In the genomic region with DNA sequence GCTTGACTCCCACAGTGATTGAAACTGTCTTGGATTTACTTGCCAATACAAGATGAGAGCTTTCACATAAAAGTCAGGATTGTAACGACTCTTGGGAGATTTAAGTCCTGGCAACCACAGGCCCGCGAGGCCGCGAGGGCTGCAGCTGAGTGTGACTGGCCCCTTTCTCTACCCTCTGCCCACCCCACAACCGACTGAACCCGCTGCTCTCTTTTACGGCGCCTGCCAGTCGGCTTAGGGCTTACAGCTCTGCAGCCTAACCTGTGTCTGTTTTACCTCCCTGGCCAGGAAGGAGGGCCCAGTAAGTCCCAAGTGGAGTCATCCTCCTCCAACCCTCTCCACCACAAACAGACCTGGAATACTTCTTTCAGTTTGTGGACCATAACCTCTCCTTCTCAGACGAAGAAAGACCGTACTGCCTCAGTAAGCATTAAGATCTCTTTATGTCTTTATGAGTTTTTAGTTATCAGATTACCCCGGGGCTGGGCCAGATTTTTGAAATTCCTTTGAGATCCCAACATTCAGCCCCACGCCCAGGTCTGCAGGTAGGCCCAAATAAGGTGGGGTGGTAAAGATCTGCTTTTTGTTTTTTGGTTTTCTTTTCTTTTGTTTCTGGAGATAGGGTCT, we compare ENCODE assay signal across 11 cellular contexts. TPM values are rescaled to one million over a fixed set of nuclear protein-coding genes. Genes with fewer than 3 reads are reported as not detected.
A peak's percentile ranks its signal among the peaks of the same experiment; 100 is the strongest.
DNase-seq lines count a peak whose midpoint lies in the region; ATAC-seq and TF ChIP-seq lines count a peak whose summit lies in the region.
"Had no signal": no experiment of that assay in that cellular context is flagged by ENCODE, and none has a peak within 500 bp of the region (broad histone marks: within the 10 kb centered on the region; RNA-seq: fewer than 3 reads in every experiment).

No MANE protein-coding gene starts in this region.

- peaks cover 3% of the 10 kb centered on the region for H3K4me1 Mint-ChIP-seq in activated naive CD4-positive, alpha-beta T cell treated with anti-CD3 and anti-CD28 coated beads, Interleukin-2, amount 50 U/mL, for 24 hours
- H3K4me1 Mint-ChIP-seq in activated T-helper 17 cell treated with anti-CD3 and anti-CD28 coated beads, Interleukin-2, amount 50 U/mL, for 72 hours, result peaks cover 4% of the 10 kb centered on the region
- H3K4me1 Mint-ChIP-seq in type B pancreatic cell (ENCODE audit: unreplicated experiment) (peaks cover 20% of the 10 kb centered on the region), natural killer cell (peaks cover 12 to 18% of the 10 kb centered on the region in 2 donors)
- H3K4me1 Mint-ChIP-seq: activated B cell treated with CpG ODN at 0.5 μM for 24 hours had no signal

- peak overlapping the region; percentile 73 for H3K27ac Mint-ChIP-seq in activated naive CD4-positive, alpha-beta T cell treated with anti-CD3 and anti-CD28 coated beads, Interleukin-2, amount 50 U/mL, for 24 hours
- H3K27ac Mint-ChIP-seq in activated T-helper 17 cell treated with anti-CD3 and anti-CD28 coated beads, Interleukin-2, amount 50 U/mL, for 72 hours, result peak overlapping the region; percentile 46
- H3K27ac Mint-ChIP-seq in type B pancreatic cell, result peak overlapping the region; percentile 97
- peak overlapping the region in 1 of 2 donors; percentile 54 for H3K27ac Mint-ChIP-seq in natural killer cell
- H3K27ac Mint-ChIP-seq: activated B cell treated with CpG ODN at 0.5 μM for 24 hours had no signal

- H3K27me3 Mint-ChIP-seq in activated naive CD4-positive, alpha-beta T cell treated with anti-CD3 and anti-CD28 coated beads, Interleukin-2, amount 50 U/mL, for 24 hours, result no peaks in the 10 kb centered on the region
- no peaks in the 10 kb centered on the region for H3K27me3 Mint-ChIP-seq in activated T-helper 17 cell treated with anti-CD3 and anti-CD28 coated beads, Interleukin-2, amount 50 U/mL, for 72 hours
- no peaks in the 10 kb centered on the region for H3K27me3 Mint-ChIP-seq in type B pancreatic cell
- no peaks in the 10 kb centered on the region for H3K27me3 Mint-ChIP-seq in natural killer cell (ENCODE audit: low read depth in 2 of 2)
- H3K27me3 Mint-ChIP-seq: activated B cell treated with CpG ODN at 0.5 μM for 24 hours; central memory CD8-positive, alpha-beta T cell had no signal

- no peak for TF ChIP-seq CTCF in type B pancreatic cell (conservative IDR thresholded peaks at IDR 0.05)
- TF ChIP-seq CTCF in natural killer cell (IDR thresholded peaks at IDR 0.05), result no peak

- no peak overlapping the region for H3K4me3 Mint-ChIP-seq in activated naive CD4-positive, alpha-beta T cell treated with anti-CD3 and anti-CD28 coated beads, Interleukin-2, amount 50 U/mL, for 24 hours
- H3K4me3 Mint-ChIP-seq in activated T-helper 17 cell treated with anti-CD3 and anti-CD28 coated beads, Interleukin-2, amount 50 U/mL, for 72 hours, result no peak overlapping the region
- H3K4me3 Mint-ChIP-seq in type B pancreatic cell (peak overlapping the region; percentile 80), natural killer cell (no peak overlapping the region)
- H3K4me3 Mint-ChIP-seq: activated B cell treated with CpG ODN at 0.5 μM for 24 hours; central memory CD8-positive, alpha-beta T cell had no signal

- H3K36me3 Mint-ChIP-seq in activated naive CD4-positive, alpha-beta T cell treated with anti-CD3 and anti-CD28 coated beads, Interleukin-2, amount 50 U/mL, for 24 hours, result peaks cover 13% of the 10 kb centered on the region
- peaks cover 66% of the 10 kb centered on the region for H3K36me3 Mint-ChIP-seq in activated T-helper 17 cell treated with anti-CD3 and anti-CD28 coated beads, Interleukin-2, amount 50 U/mL, for 72 hours (ENCODE audit: low read depth)
- H3K36me3 Mint-ChIP-seq in type B pancreatic cell (peaks cover 17% of the 10 kb centered on the region), natural killer cell (peaks cover 19% of the 10 kb centered on the region)

- H3K9me3 Mint-ChIP-seq in activated naive CD4-positive, alpha-beta T cell treated with anti-CD3 and anti-CD28 coated beads, Interleukin-2, amount 50 U/mL, for 24 hours, result no peaks in the 10 kb centered on the region
- H3K9me3 Mint-ChIP-seq in activated T-helper 17 cell treated with anti-CD3 and anti-CD28 coated beads, Interleukin-2, amount 50 U/mL, for 72 hours, result no peaks in the 10 kb centered on the region
- H3K9me3 Mint-ChIP-seq in type B pancreatic cell (no peaks in the 10 kb centered on the region), natural killer cell (no peaks in the 10 kb centered on the region)
- H3K9me3 Mint-ChIP-seq: activated B cell treated with CpG ODN at 0.5 μM for 24 hours; activated T-helper 2 cell treated with anti-CD3 and anti-CD28 coated beads, Interferon-gamma antibody, Interleukin-2, Interleukin-4, amounts not matched to agents 10 μg/mL and 5 μg/mL and 100 μg/mL, durations not matched to agents 14 hours and 24 hours and 36 hours; central memory CD8-positive, alpha-beta T cell had no signal

- DNase-seq in activated naive CD4-positive, alpha-beta T cell treated with anti-CD3 and anti-CD28 coated beads, Interleukin-2, amount 50 U/mL, for 16 hours, result no peak
- DNase-seq in left colon, result no peak
- no peak for DNase-seq in type B pancreatic cell (ENCODE audit: extremely low spot score, unreplicated experiment)
- no peak for DNase-seq in T-helper 9 cell
- no peak for DNase-seq in natural killer cell
- DNase-seq in sciatic nerve (ENCODE audit: low spot score), result no peak
- DNase-seq: activated B cell treated with CpG ODN at 0.5 μM for 24 hours had no signal

- intact Hi-C loops in left colon (cut with DNase I, micrococcal nuclease) (loop anchor here in 1 of 2 donors (5.0 kb wide), 1 partner anchor 219 kb away; no protein-coding TSS in a partner anchor), natural killer cell (cut with micrococcal nuclease) (no loop called here), sciatic nerve (cut with DNase I) (no loop called here)

- ATAC-seq in activated T-helper 17 cell treated with anti-CD3 and anti-CD28 coated beads, Interleukin-2, amount 50 U/mL, for 72 hours (replicated peaks), result no peak
- peak; percentile 10 for ATAC-seq in left colon
- ATAC-seq in natural killer cell, result no peak
- ATAC-seq in sciatic nerve, result no peak

RNA-seq across cellular contexts. Expression of gene TIGAR, which starts 12.6 kb away (rescaled TPM):
- total RNA-seq in activated T-helper 17 cell treated with anti-CD3 and anti-CD28 coated beads, Interleukin-2, amount 50 U/mL, for 72 hours, result 10 to 100 TPM in 1 of 2 donors, 1 to 10 TPM in 1; 6.8 to 12.7 TPM
- 10 to 100 TPM; 13.0 to 14.4 TPM for total RNA-seq in left colon
- 17.2 and 51.5 TPM in 2 replicates for total RNA-seq in type B pancreatic cell (ENCODE audit: low replicate concordance)
- total RNA-seq in natural killer cell, result 1 to 10 TPM; 6.1 to 7.4 (median 7.3) TPM
- total RNA-seq in sciatic nerve, result 7.9 TPM

RNA-seq across cellular contexts. Expression of gene CCND2, which starts 34.9 kb away (rescaled TPM):
- 100 to 1,000 TPM; 378 to 404 TPM for total RNA-seq in activated T-helper 17 cell treated with anti-CD3 and anti-CD28 coated beads, Interleukin-2, amount 50 U/mL, for 72 hours
- total RNA-seq in left colon (100 to 1,000 TPM in 1 of 2 donors, 10 to 100 TPM in 1; 97.7 to 106 TPM), type B pancreatic cell (ENCODE audit: low replicate concordance) (261 and 278 TPM in 2 replicates), natural killer cell (100 to 1,000 TPM; 164 to 247 (median 228) TPM), sciatic nerve (130 TPM)
